In the genomic region with DNA sequence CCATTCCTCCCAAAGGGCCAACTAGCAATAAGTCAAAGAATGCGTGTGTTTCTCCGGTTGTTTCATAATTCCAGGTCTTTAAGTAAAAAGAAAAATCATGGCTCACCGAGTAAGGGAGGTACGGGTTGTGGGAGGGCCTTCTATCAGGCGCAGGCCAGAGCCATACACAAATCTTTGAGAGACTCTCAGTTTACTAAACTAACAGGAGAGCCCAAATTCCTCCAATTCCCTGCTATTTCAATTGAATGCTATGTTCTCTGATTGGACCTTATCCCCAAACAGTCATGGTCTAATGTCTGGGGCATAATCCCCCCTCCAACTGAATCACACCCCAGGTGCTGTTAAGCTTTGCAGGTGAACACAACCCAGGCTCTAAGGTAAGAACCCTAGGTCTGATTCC, we compare ENCODE assay signal across 1 cellular context.
TF ChIP-seq lines count a peak whose summit lies in the region.

No MANE protein-coding gene starts in this region.

TF ChIP-seq in IMR-90, 13 proteins besides CTCF, POLR2A, EP300 and RAD21:
- TF ChIP-seq, protein P1, sequence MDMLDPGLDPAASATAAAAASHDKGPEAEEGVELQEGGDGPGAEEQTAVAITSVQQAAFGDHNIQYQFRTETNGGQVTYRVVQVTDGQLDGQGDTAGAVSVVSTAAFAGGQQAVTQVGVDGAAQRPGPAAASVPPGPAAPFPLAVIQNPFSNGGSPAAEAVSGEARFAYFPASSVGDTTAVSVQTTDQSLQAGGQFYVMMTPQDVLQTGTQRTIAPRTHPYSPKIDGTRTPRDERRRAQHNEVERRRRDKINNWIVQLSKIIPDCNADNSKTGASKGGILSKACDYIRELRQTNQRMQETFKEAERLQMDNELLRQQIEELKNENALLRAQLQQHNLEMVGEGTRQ (IDR thresholded peaks at IDR 0.05; ENCODE audit: low read depth, low read length) = no peak
- no peak for TF ChIP-seq SMC3 (IDR thresholded peaks at IDR 0.05; ENCODE audit: low read depth, low read length)
- no peak for TF ChIP-seq NFE2L2 (IDR thresholded peaks at IDR 0.05; ENCODE audit: low read depth, low read length)
- TF ChIP-seq BHLHE40 (IDR thresholded peaks at IDR 0.05; ENCODE audit: low read depth, low read length) = no peak
- TF ChIP-seq, protein P2, sequence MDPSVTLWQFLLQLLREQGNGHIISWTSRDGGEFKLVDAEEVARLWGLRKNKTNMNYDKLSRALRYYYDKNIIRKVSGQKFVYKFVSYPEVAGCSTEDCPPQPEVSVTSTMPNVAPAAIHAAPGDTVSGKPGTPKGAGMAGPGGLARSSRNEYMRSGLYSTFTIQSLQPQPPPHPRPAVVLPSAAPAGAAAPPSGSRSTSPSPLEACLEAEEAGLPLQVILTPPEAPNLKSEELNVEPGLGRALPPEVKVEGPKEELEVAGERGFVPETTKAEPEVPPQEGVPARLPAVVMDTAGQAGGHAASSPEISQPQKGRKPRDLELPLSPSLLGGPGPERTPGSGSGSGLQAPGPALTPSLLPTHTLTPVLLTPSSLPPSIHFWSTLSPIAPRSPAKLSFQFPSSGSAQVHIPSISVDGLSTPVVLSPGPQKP (IDR thresholded peaks at IDR 0.05; ENCODE audit: borderline replicate concordance, low read depth, low read length) = no peak
- no peak for TF ChIP-seq RCOR1 (IDR thresholded peaks at IDR 0.05; ENCODE audit: insufficient replicate concordance, low read length)
- no peak for TF ChIP-seq RFX5 (IDR thresholded peaks at IDR 0.05; ENCODE audit: low read depth, low read length)
- TF ChIP-seq CEBPB (IDR thresholded peaks at IDR 0.05; ENCODE audit: low read depth, low read length) = no peak
- no peak for TF ChIP-seq CHD1 (IDR thresholded peaks at IDR 0.05; ENCODE audit: low read depth, low read length)
- no peak for TF ChIP-seq MXI1 (IDR thresholded peaks at IDR 0.05; ENCODE audit: borderline replicate concordance, low read depth, low read length)
- TF ChIP-seq MAFK (IDR thresholded peaks at IDR 0.05; ENCODE audit: low read depth, low read length) = no peak
- no peak for TF ChIP-seq MAZ (IDR thresholded peaks at IDR 0.05; ENCODE audit: borderline replicate concordance, low read depth, low read length)
- TF ChIP-seq FOS (IDR thresholded peaks at IDR 0.05; ENCODE audit: low read depth, low read length) = no peak
